ENCODE assay signal across 13 cellular contexts in the genomic region with DNA sequence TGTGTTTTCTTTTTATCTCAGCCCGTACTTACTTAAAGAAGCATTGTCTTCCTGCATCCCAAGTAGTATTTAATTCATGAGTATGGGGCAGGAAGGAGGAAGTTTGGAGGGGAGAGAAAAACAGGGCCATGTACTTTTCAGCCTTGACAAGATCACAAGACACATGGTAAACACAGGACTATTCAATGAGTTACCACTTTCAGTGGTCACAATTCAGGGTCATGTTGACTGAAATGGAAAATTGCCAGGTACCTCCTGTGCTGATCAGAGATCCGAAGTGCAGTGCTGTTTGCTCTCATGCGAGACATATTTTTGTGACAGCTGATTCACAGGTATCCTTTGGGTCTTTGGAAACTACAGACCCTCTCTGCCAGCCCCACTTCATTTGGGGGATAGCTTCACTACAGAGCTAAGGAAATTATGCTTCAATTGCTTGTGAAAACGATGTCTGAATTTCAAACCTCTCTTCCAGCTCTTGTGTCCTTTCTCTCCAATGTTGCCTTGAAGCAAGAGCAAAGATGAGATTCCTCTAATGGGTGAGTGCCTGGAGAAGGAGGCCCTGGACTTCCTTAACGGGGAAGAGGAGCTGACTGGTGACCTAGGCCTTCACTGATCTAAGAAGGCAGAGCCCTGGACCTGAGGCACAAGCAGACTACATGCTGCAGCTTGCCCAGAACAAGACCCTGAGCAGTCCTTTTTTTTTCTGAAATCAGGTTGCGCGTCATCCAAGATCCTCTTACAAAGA. TPM values are rescaled to one million over a fixed set of nuclear protein-coding genes. Genes with fewer than 3 reads are reported as not detected.
DNase-seq lines count a peak whose midpoint lies in the region; ATAC-seq and TF ChIP-seq lines count a peak whose summit lies in the region.
"Had no signal": no experiment of that assay in that cellular context is flagged by ENCODE, and none has a peak within 500 bp of the region (broad histone marks: within the 10 kb centered on the region; RNA-seq: fewer than 3 reads in every experiment).

No MANE protein-coding gene starts in this region.

- H3K4me1 ChIP-seq in liver (ENCODE audit: control insufficient read depth in 4 of 4, insufficient read depth in 4 of 4, low read length in 3 of 4) (peaks cover 4 to 49% (median 34%) of the 10 kb centered on the region in 4 donors), PC-3 (ENCODE audit: insufficient read depth, low read length) (peaks cover 7% of the 10 kb centered on the region)
- H3K4me1 ChIP-seq: transverse colon had no signal

- H3K36me3 ChIP-seq in liver (ENCODE audit: control insufficient read depth in 4 of 4, insufficient read depth in 3 of 4, low read depth in 1 of 4, low read length in 3 of 4) (peaks cover 3 to 23% (median 12%) of the 10 kb centered on the region in 4 donors), PC-3 (ENCODE audit: low read depth, low read length) (peaks cover 29% of the 10 kb centered on the region)
- H3K36me3 ChIP-seq: transverse colon had no signal

- H3K9ac ChIP-seq in liver (ENCODE audit: low read depth in 1 of 2, low read length in 2 of 2) = peak overlapping the region; percentile 86 to 94
- no peak overlapping the region for H3K9ac ChIP-seq in PC-3 (ENCODE audit: low read length)

- H3K79me2 ChIP-seq in PC-3 (ENCODE audit: low read length) = no peaks in the 10 kb centered on the region; the same call in 1 of the 2 replicates

- peak overlapping the region; percentile 79 to 96 for H3K27ac ChIP-seq in liver (ENCODE audit: low read depth in 1 of 2, low read length in 2 of 2)
- H3K27ac ChIP-seq in PC-3 (ENCODE audit: low read length) = no peak overlapping the region
- H3K27ac ChIP-seq: transverse colon had no signal

- DNase-seq in DMS153 treated with DMSO at 0.1 percent for 48 hours (lab: John Stamatoyannopoulos, UW; ENCODE audit: unreplicated experiment) (peak; percentile 51), HT-29 (ENCODE audit: low spot score) (peak; percentile 3), SK-MEL-5 (ENCODE audit: low read depth, low spot score) (peak; percentile 94), PC-3 (no peak)
- DNase-seq in activated CD4-positive, CD25-positive, alpha-beta regulatory T cell (lab: John Stamatoyannopoulos, UW) = no peak
- DNase-seq in stimulated activated CD4-positive, alpha-beta T cell treated with anti-CD3 and anti-CD28 coated beads, Interleukin-4, amount 100 ng/mL, for 4 hours = no peak
- DNase-seq: mesendoderm, NCI-H1694 treated with DMSO at 0.1 percent for 48 hours, T-cell, transverse colon had no signal

- peaks cover 0 to 6% (median 3%) of the 10 kb centered on the region in 4 donors for H3K9me3 ChIP-seq in liver (ENCODE audit: control insufficient read depth in 4 of 4, low read length in 3 of 4)
- H3K9me3 ChIP-seq in PC-3 (ENCODE audit: low read length) = 0 out of 2 replicates have a peak, but pooled peaks cover 5% of the 10 kb centered on the region

- in situ Hi-C loops in SK-MEL-5 (cut with HindIII; ENCODE audit: low pct_unique_long_range_greater_than_20kb, low sequenced_read_pairs) = no loop called here

- TF ChIP-seq RAD21 in liver (IDR thresholded peaks at IDR 0.05) = peak; percentile 28 to 35

- WGBS in liver = 31% methylated on average over 7 of the region's 7 CpGs

- H3K4me3 ChIP-seq in liver (ENCODE audit: low read depth in 1 of 3, low read length in 3 of 3) (peak overlapping the region; percentile 18 to 58 (median 43)), PC-3 (ENCODE audit: low read length) (no peak overlapping the region)
- H3K4me3 ChIP-seq: K562, transverse colon had no signal

- BruUV-seq in PC-3 (replicated peaks; lab: Mats Ljungman, UMichigan) = no TSS peak

- no peak for TF ChIP-seq CTCF in liver (IDR thresholded peaks at IDR 0.05; ENCODE audit: low read depth, low read length, missing input control)
- TF ChIP-seq CTCF in PC-3 (conservative IDR thresholded peaks at IDR 0.05; ENCODE audit: low read depth, low read length) = no peak

- no peaks in the 10 kb centered on the region for H4K20me1 ChIP-seq in PC-3 (ENCODE audit: low read length)

- CTCF ChIA-PET in PC-3 (lab: Charles Lee) = no interaction called here

- no peaks in the 10 kb centered on the region for H3K9me2 ChIP-seq in PC-3 (replicated peaks; ENCODE audit: low read length)

- intact Hi-C loops in PC-3 (cut with micrococcal nuclease) = no loop called here

- H3K27me3 ChIP-seq in liver (ENCODE audit: control insufficient read depth in 4 of 4, insufficient read depth in 4 of 4, low read length in 3 of 4) (no peaks in the 10 kb centered on the region), PC-3 (ENCODE audit: low read length) (no peaks in the 10 kb centered on the region)
- H3K27me3 ChIP-seq: transverse colon had no signal

- H2AFZ ChIP-seq in PC-3 (ENCODE audit: low read length) = no peak overlapping the region

- ATAC-seq in HG03135 (IDR thresholded peaks at IDR 0.05; ENCODE audit: unreplicated experiment) (no peak), PC-3 (no peak)
- ATAC-seq: K562, T-cell had no signal

- POLR2A ChIA-PET in PC-3 (lab: Charles Lee; ENCODE audit: unreplicated experiment) = no interaction called here

- H3F3A ChIP-seq in PC-3 (ENCODE audit: low read length, unreplicated experiment) = no peaks in the 10 kb centered on the region

- no peak overlapping the region for H3K4me2 ChIP-seq in PC-3 (ENCODE audit: low read length)

TF ChIP-seq in liver, 16 proteins besides CTCF, POLR2A, EP300 and RAD21 (continues in another document):
- TF ChIP-seq YY1 (IDR thresholded peaks at IDR 0.05) = peak; percentile 68
- peak in 1 of 2 donors; percentile 31 for TF ChIP-seq GABPA (IDR thresholded peaks at IDR 0.05 in 1 of 2, conservative IDR thresholded peaks at IDR 0.05 in 1 of 2)
- peak; percentile 83 to 93 for TF ChIP-seq RXRA (IDR thresholded peaks at IDR 0.05)
- TF ChIP-seq SP1 (IDR thresholded peaks at IDR 0.05) = peak; percentile 79
- TF ChIP-seq FOXA2 (IDR thresholded peaks at IDR 0.05) = peak; percentile 99
- peak; percentile 98 for TF ChIP-seq FOXA1 (IDR thresholded peaks at IDR 0.05)
- peak; percentile 49 for TF ChIP-seq TAF1 (conservative IDR thresholded peaks at IDR 0.05)
- peak; percentile 74 for TF ChIP-seq REST (IDR thresholded peaks at IDR 0.05)
- peak; percentile 87 to 90 for TF ChIP-seq HNF4A (conservative IDR thresholded peaks at IDR 0.05)
- TF ChIP-seq NR2F2 (IDR thresholded peaks at IDR 0.05) = no peak
- TF ChIP-seq EGR1 (IDR thresholded peaks at IDR 0.05; ENCODE audit: low read depth in 2 of 2) = peak in 1 of 2 donors; percentile 31
- peak in 1 of 2 donors; percentile 49 for TF ChIP-seq JUND (IDR thresholded peaks at IDR 0.05)
- no peak for TF ChIP-seq ATF3 (IDR thresholded peaks at IDR 0.05)
- TF ChIP-seq, protein P1, sequence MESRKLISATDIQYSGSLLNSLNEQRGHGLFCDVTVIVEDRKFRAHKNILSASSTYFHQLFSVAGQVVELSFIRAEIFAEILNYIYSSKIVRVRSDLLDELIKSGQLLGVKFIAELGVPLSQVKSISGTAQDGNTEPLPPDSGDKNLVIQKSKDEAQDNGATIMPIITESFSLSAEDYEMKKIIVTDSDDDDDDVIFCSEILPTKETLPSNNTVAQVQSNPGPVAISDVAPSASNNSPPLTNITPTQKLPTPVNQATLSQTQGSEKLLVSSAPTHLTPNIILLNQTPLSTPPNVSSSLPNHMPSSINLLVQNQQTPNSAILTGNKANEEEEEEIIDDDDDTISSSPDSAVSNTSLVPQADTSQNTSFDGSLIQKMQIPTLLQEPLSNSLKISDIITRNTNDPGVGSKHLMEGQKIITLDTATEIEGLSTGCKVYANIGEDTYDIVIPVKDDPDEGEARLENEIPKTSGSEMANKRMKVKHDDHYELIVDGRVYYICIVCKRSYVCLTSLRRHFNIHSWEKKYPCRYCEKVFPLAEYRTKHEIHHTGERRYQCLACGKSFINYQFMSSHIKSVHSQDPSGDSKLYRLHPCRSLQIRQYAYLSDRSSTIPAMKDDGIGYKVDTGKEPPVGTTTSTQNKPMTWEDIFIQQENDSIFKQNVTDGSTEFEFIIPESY (IDR thresholded peaks at IDR 0.05) = peak; percentile 89
- peak; percentile 82 for TF ChIP-seq MAX (IDR thresholded peaks at IDR 0.05)

RNA-seq across cellular contexts. Expression of gene EVA1A, which starts 44.2 kb away (rescaled TPM):
- total RNA-seq in HT-29 (2014; rRNA removed; shearing (Covaris generic)) = not detected in 2 replicates
- 7.4 and 9.7 TPM in 2 replicates for total RNA-seq in SK-MEL-5 (2014; rRNA removed; shearing (Covaris generic))
- 7.0 and 14.5 TPM in 2 replicates for polyA plus RNA-seq in SK-MEL-5 (2015; cell fraction: cytosol; rRNA removed)
- polyA plus RNA-seq in SK-MEL-5 (2015; cell fraction: nucleus; rRNA removed) = 5.0 and 9.1 TPM in 2 replicates
- total RNA-seq in liver = 100 to 1,000 TPM in 1 of 2 donors, 10 to 100 TPM in 1; 45.7 to 206 TPM
- polyA plus RNA-seq in liver = 100 to 1,000 TPM in 1 of 2 donors, 10 to 100 TPM in 1; 93.2 to 107 TPM
- total RNA-seq in PC-3 (2014; rRNA removed) = 48.9 and 70.8 TPM in 2 replicates
- total RNA-seq: K562, transverse colon had no signal
- polyA plus RNA-seq: K562 had no signal

Comparison
In these comparisons a context has a peak if more than half of its experiments do, and no peak if none do; other contexts are left out.
1. DNase-seq: peak in DMS153 treated with DMSO at 0.1 percent for 48 hours (single experiment), HT-29 (single experiment) and SK-MEL-5 (single experiment); none in activated CD4-positive, CD25-positive, alpha-beta regulatory T cell (0 of 4), PC-3 (single experiment) and stimulated activated CD4-positive, alpha-beta T cell treated with anti-CD3 and anti-CD28 coated beads, Interleukin-4, amount 100 ng/mL, for 4 hours (0 of 2).